ENCODE assay signal across 17 cellular contexts in the genomic region with DNA sequence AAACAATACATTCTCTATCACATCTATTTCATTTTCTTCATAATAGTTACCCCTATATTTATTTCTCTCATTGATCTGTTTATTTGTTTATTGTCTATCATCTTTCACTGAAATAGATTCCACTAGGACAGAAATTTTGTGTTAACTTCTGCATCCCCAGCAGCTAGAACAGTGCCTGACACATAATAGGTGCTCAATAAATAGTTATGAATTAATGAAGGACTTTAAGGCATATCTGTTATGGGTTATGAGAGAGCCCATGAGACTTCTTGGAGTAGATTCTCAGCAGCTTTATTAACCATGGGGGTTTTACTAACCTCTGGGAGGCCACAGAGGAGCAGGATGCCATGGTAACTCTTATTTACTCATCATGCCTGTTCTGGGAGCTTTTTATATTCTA.
"Had no signal": no experiment of that assay in that cellular context is flagged by ENCODE, and none has a peak within 500 bp of the region (broad histone marks: within the 10 kb centered on the region; RNA-seq: fewer than 3 reads in every experiment).

No MANE protein-coding gene starts in this region.

- H3K79me2 ChIP-seq: parathyroid adenoma had no signal

- H3K27me3 ChIP-seq: esophagus squamous epithelium, heart right ventricle, right atrium auricular region, tibial nerve, upper lobe of left lung had no signal

- H3K9me3 ChIP-seq: esophagus squamous epithelium, heart right ventricle, lower lobe of right lung, right atrium auricular region, thoracic aorta, tibial nerve, upper lobe of left lung had no signal

- H3K4me1 ChIP-seq: parathyroid adenoma had no signal

- H3K36me3 ChIP-seq: esophagus squamous epithelium, heart right ventricle, lower lobe of right lung, right atrium auricular region, thoracic aorta, tibial nerve, upper lobe of left lung had no signal

- H3K27ac ChIP-seq: coronary artery, esophagus squamous epithelium, lower lobe of right lung, parathyroid adenoma, right atrium auricular region, thoracic aorta, tibial nerve, upper lobe of left lung had no signal

- H3K4me3 ChIP-seq: coronary artery, esophagus squamous epithelium, heart right ventricle, lower lobe of right lung, right atrium auricular region, thoracic aorta, tibial nerve, upper lobe of left lung had no signal

- H3K9ac ChIP-seq: parathyroid adenoma had no signal

- DNase-seq: dermis blood vessel endothelial cell; effector memory CD4-positive, alpha-beta T cell; erythroblast; esophagus squamous epithelium; glutamatergic neuron; heart right ventricle; hippocampal formation; left ventricle myocardium superior; lower lobe of right lung; stimulated activated CD4-positive, alpha-beta T cell treated with anti-CD3 and anti-CD28 coated beads, Interleukin-4, amount 100 ng/mL, for 4 hours; stimulated activated naive CD8-positive, alpha-beta T cell treated with anti-CD3 and anti-CD28 coated beads, Interleukin-15, Interleukin-2, amounts not matched to agents 100 U/mL and 50 U/mL, for 24 hours; upper lobe of left lung had no signal

- H2AFZ ChIP-seq: parathyroid adenoma had no signal
